25 cellular contexts compared by ENCODE assay signal in genomic region chr3:103057477-103057876, GRCh38.
DNase-seq lines count a peak whose midpoint lies in the region; ATAC-seq, FAIRE-seq and TF ChIP-seq lines count a peak whose summit lies in the region.
"Had no signal": no experiment of that assay in that cellular context is flagged by ENCODE, and none has a peak within 500 bp of the region (broad histone marks: within the 10 kb centered on the region; RNA-seq: fewer than 3 reads in every experiment).

No MANE protein-coding gene starts in this region.

- TF ChIP-seq POLR2A in GM12878 (IDR thresholded peaks at IDR 0.05; ENCODE audit: low read depth, low read length) = no peak

- POLR2A ChIA-PET in GM12878 (lab: Charles Lee) = no interaction called here
- POLR2A ChIA-PET in activated CD4-positive, alpha-beta memory T cell treated with anti-CD3 and anti-CD28 coated beads for 36 hours (lab: Charles Lee) = no interaction called here

- H3K9me2 ChIP-seq in Loucy (replicated peaks; ENCODE audit: low read depth, low read length) (no peaks in the 10 kb centered on the region), Karpas-422 (replicated peaks; ENCODE audit: insufficient read depth, low read length) (no peaks in the 10 kb centered on the region)

- peak; percentile 40; the same call in 2 of the 3 replicates for ATAC-seq in GM12878
- ATAC-seq in GM18873 (IDR thresholded peaks at IDR 0.05; ENCODE audit: low FRiP score, unreplicated experiment) = no peak
- ATAC-seq in HG03108 (IDR thresholded peaks at IDR 0.05; ENCODE audit: unreplicated experiment) = no peak
- ATAC-seq: A549; CD8-positive, alpha-beta T cell; GM23338; HCT116 had no signal

- SMC1A ChIA-PET in GM12878 (lab: Charles Lee; ENCODE audit: uncharacterized antibody, unreplicated experiment) = no interaction called here

- H3K4me1 Mint-ChIP-seq in activated CD4-positive, alpha-beta memory T cell treated with anti-CD3 and anti-CD28 coated beads for 36 hours (ENCODE audit: low read depth) = no peaks in the 10 kb centered on the region
- H3K4me1 Mint-ChIP-seq: CD4-positive, CD25-positive, alpha-beta regulatory T cell had no signal

- DNase-seq in GM12878 (ENCODE audit: low read depth, low spot score) (no peak), Karpas-422 (no peak)
- DNase-seq in activated CD4-positive, alpha-beta memory T cell treated with anti-CD3 and anti-CD28 coated beads for 36 hours = no peak
- DNase-seq: 8988T; ACHN; AML-193; BE2C; Caco-2; CD4-positive, CD25-positive, alpha-beta regulatory T cell; CD8-positive, alpha-beta T cell; DMS153; EL; GDM1; H9 had no signal

- H3K9ac ChIP-seq in BLaER1 treated with 17β-estradiol and CSF1 and Interleukin-3, amounts not matched to agents 10 nM and 100 nM = no peak overlapping the region
- H3K9ac ChIP-seq in Loucy (ENCODE audit: low read depth, low read length, poor library complexity, severe bottlenecking) (no peak overlapping the region), GM12878 (ENCODE audit: control insufficient read depth, insufficient read depth, low read length) (no peak overlapping the region), Karpas-422 (ENCODE audit: low read length) (no peak overlapping the region)

- no peaks in the 10 kb centered on the region for H3K9me3 Mint-ChIP-seq in activated CD4-positive, alpha-beta memory T cell treated with anti-CD3 and anti-CD28 coated beads for 36 hours
- H3K9me3 Mint-ChIP-seq: CD8-positive, alpha-beta T cell; GM23338; H9 had no signal

- intact Hi-C loops in GM12878 (cut with micrococcal nuclease; ENCODE audit: unreplicated experiment) = no loop called here
- intact Hi-C loops in activated CD4-positive, alpha-beta memory T cell treated with anti-CD3 and anti-CD28 coated beads for 36 hours (cut with micrococcal nuclease) = no loop called here

- no peaks in the 10 kb centered on the region for H3K27me3 Mint-ChIP-seq in activated CD4-positive, alpha-beta memory T cell treated with anti-CD3 and anti-CD28 coated beads for 36 hours
- H3K27me3 Mint-ChIP-seq: CD4-positive, CD25-positive, alpha-beta regulatory T cell had no signal

- H3K36me3 ChIP-seq in BLaER1 treated with 17β-estradiol and CSF1 and Interleukin-3, amounts not matched to agents 10 nM and 100 nM = no peaks in the 10 kb centered on the region
- H3K36me3 ChIP-seq in Loucy (ENCODE audit: insufficient read depth, low read length) = no peaks in the 10 kb centered on the region
- no peaks in the 10 kb centered on the region for H3K36me3 ChIP-seq in GM12878 (ENCODE audit: control insufficient read depth in 2 of 2, insufficient read depth in 2 of 2, low read length in 1 of 2)
- H3K36me3 ChIP-seq in Karpas-422 (ENCODE audit: insufficient read depth, low read length) = no peaks in the 10 kb centered on the region
- H3K36me3 ChIP-seq: BE2C had no signal

- H3K27ac ChIP-seq in BLaER1 treated with 17β-estradiol and CSF1 and Interleukin-3, amounts not matched to agents 10 nM and 100 nM = no peak overlapping the region
- H3K27ac ChIP-seq in GM12878 (ENCODE audit: control insufficient read depth, insufficient read depth) (no peak overlapping the region), Karpas-422 (ENCODE audit: low read length) (no peak overlapping the region)
- H3K27ac ChIP-seq: A549, C4-2B had no signal

- in situ Hi-C loops in GM12878 (cut with MboI) = no loop called here

- H3K79me2 ChIP-seq in Loucy (ENCODE audit: insufficient read depth, low read length) = no peaks in the 10 kb centered on the region
- no peaks in the 10 kb centered on the region for H3K79me2 ChIP-seq in GM12878 (ENCODE audit: control insufficient read depth, insufficient read depth, low read length)
- H3K79me2 ChIP-seq in Karpas-422 (ENCODE audit: low read length) = no peaks in the 10 kb centered on the region

- no peaks in the 10 kb centered on the region for H3F3A ChIP-seq in Loucy (ENCODE audit: low read depth)

- H3K27me3 ChIP-seq in BLaER1 treated with 17β-estradiol and CSF1 and Interleukin-3, amounts not matched to agents 10 nM and 100 nM = no peaks in the 10 kb centered on the region
- H3K27me3 ChIP-seq in Loucy (ENCODE audit: insufficient read depth, low read length, poor library complexity, severe bottlenecking) (no peaks in the 10 kb centered on the region), GM12878 (replicated peaks in 1 of 2; ENCODE audit: control insufficient read depth in 2 of 2, insufficient read depth in 2 of 2, low read length in 1 of 2) (no peaks in the 10 kb centered on the region), Karpas-422 (ENCODE audit: low read length) (no peaks in the 10 kb centered on the region)
- H3K27me3 ChIP-seq: BE2C had no signal

- CTCF ChIA-PET in GM12878 (lab: Yijun Ruan, JAX) = no interaction called here
- CTCF ChIA-PET in activated CD4-positive, alpha-beta memory T cell treated with anti-CD3 and anti-CD28 coated beads for 36 hours (lab: Charles Lee) = no interaction called here

- no peak overlapping the region for H3K4me3 Mint-ChIP-seq in activated CD4-positive, alpha-beta memory T cell treated with anti-CD3 and anti-CD28 coated beads for 36 hours
- H3K4me3 Mint-ChIP-seq: CD4-positive, CD25-positive, alpha-beta regulatory T cell; CD8-positive, alpha-beta T cell; GM23338; H9 had no signal

- no peak overlapping the region for H3K27ac Mint-ChIP-seq in activated CD4-positive, alpha-beta memory T cell treated with anti-CD3 and anti-CD28 coated beads for 36 hours
- H3K27ac Mint-ChIP-seq: CD4-positive, CD25-positive, alpha-beta regulatory T cell; CD8-positive, alpha-beta T cell; GM23338 had no signal

- FAIRE-seq in GM12878 (lab: Jason Lieb, UNC) = no peak
- FAIRE-seq: A549, GM12891, GM18507, GM19239 had no signal

- no peak overlapping the region for H3K4me3 ChIP-seq in BLaER1 treated with 17β-estradiol and CSF1 and Interleukin-3, amounts not matched to agents 10 nM and 100 nM
- H3K4me3 ChIP-seq in Loucy (ENCODE audit: low read length, poor library complexity, severe bottlenecking) (no peak overlapping the region), GM12878 (no peak overlapping the region), Karpas-422 (ENCODE audit: low read length) (no peak overlapping the region)
- H3K4me3 ChIP-seq: A549, GM23338 had no signal

- H3K4me2 ChIP-seq in BLaER1 treated with 17β-estradiol and CSF1 and Interleukin-3, amounts not matched to agents 10 nM and 100 nM = peak overlapping the region in 7 of 11 experiments; percentile 0 to 44 (median 24); a peak in 5 of 22 replicates
- H3K4me2 ChIP-seq in Loucy (ENCODE audit: low read depth, low read length, poor library complexity, severe bottlenecking) = peak overlapping the region; percentile 36
- H3K4me2 ChIP-seq in GM12878 (ENCODE audit: control insufficient read depth, insufficient read depth) = no peak overlapping the region
- H3K4me2 ChIP-seq in Karpas-422 (ENCODE audit: low read depth, low read length, poor library complexity, severe bottlenecking) = no peak overlapping the region
- H3K4me2 ChIP-seq: A549, GM23338 had no signal

- H4K20me1 ChIP-seq in BLaER1 treated with 17β-estradiol and CSF1 and Interleukin-3, amounts not matched to agents 10 nM and 100 nM = no peaks in the 10 kb centered on the region
- H4K20me1 ChIP-seq in Loucy (ENCODE audit: insufficient read depth, low read length, poor library complexity, severe bottlenecking) (no peaks in the 10 kb centered on the region), GM12878 (ENCODE audit: control insufficient read depth, insufficient read depth) (no peaks in the 10 kb centered on the region), Karpas-422 (ENCODE audit: insufficient read depth, low read depth, low read length) (no peaks in the 10 kb centered on the region)

- H2AFZ ChIP-seq in Loucy (ENCODE audit: low read length) (peak overlapping the region; percentile 54; the same call in 1 of the 2 replicates), GM12878 (ENCODE audit: control insufficient read depth, low read depth, low read length) (no peak overlapping the region), Karpas-422 (ENCODE audit: low read length) (no peak overlapping the region)

- TF ChIP-seq EP300 in GM12878 (IDR thresholded peaks at IDR 0.05; ENCODE audit: borderline replicate concordance in 1 of 2, control insufficient read depth in 1 of 2, low read depth in 2 of 2, low read length in 2 of 2) = no peak

- no peak for TF ChIP-seq RAD21 in GM12878 (IDR thresholded peaks at IDR 0.05; ENCODE audit: insufficient read depth, low read depth, low read length)

- RAD21 ChIA-PET in GM12878 (lab: Charles Lee; ENCODE audit: unreplicated experiment) = no interaction called here

- no TSS peak for BruUV-seq in GM12878 (replicated peaks; lab: Mats Ljungman, UMichigan)

- no peaks in the 10 kb centered on the region for H3K36me3 Mint-ChIP-seq in activated CD4-positive, alpha-beta memory T cell treated with anti-CD3 and anti-CD28 coated beads for 36 hours
- H3K36me3 Mint-ChIP-seq: CD4-positive, CD25-positive, alpha-beta regulatory T cell; CD8-positive, alpha-beta T cell had no signal

- peaks cover 15 to 41% (median 24%) of the 10 kb centered on the region in 10 experiments; a peak in 19 of 20 replicates for H3K4me1 ChIP-seq in BLaER1 treated with 17β-estradiol and CSF1 and Interleukin-3, amounts not matched to agents 10 nM and 100 nM
- H3K4me1 ChIP-seq in Loucy (ENCODE audit: insufficient read depth, low read length, poor library complexity, severe bottlenecking) (peaks cover 14% of the 10 kb centered on the region), GM12878 (ENCODE audit: control insufficient read depth, insufficient read depth, low read length) (no peaks in the 10 kb centered on the region), Karpas-422 (ENCODE audit: low read length) (no peaks in the 10 kb centered on the region)

- TF ChIP-seq CTCF in Loucy (conservative IDR thresholded peaks at IDR 0.05; ENCODE audit: low read length) (no peak), GM12878 (IDR thresholded peaks at IDR 0.05 in 2 of 3, conservative IDR thresholded peaks at IDR 0.05 in 1 of 3; ENCODE audit: control insufficient read depth in 2 of 3, extremely low read depth in 1 of 3, insufficient read depth in 1 of 3, low read depth in 3 of 3, low read length in 3 of 3) (no peak)

- H3K9me3 ChIP-seq in BLaER1 treated with 17β-estradiol and CSF1 and Interleukin-3, amounts not matched to agents 10 nM and 100 nM (replicated peaks in 1 of 11) = no peaks in the 10 kb centered on the region
- H3K9me3 ChIP-seq in Loucy (ENCODE audit: insufficient read depth, low read depth, low read length) (no peaks in the 10 kb centered on the region), GM12878 (replicated peaks; ENCODE audit: control insufficient read depth, insufficient read depth, low read length) (no peaks in the 10 kb centered on the region), Karpas-422 (ENCODE audit: low read length) (peaks cover 7% of the 10 kb centered on the region; the same call in 1 of the 2 replicates)
- H3K9me3 ChIP-seq: A549, BE2C, Caco-2 had no signal

Comparison
In these comparisons a context has a peak if more than half of its experiments do, and no peak if none do; other contexts are left out.
1. H3K4me2 ChIP-seq: peak in BLaER1 treated with 17β-estradiol and CSF1 and Interleukin-3, amounts not matched to agents 10 nM and 100 nM (7 of 11) and Loucy (single experiment); none in GM12878 (single experiment) and Karpas-422 (single experiment).